In genomic region chr17:59431606-59432005, GRCh38 we compare ENCODE assay signal across 16 cellular contexts.
DNase-seq lines count a peak whose midpoint lies in the region; ATAC-seq and TF ChIP-seq lines count a peak whose summit lies in the region.
"Had no signal": no experiment of that assay in that cellular context is flagged by ENCODE, and none has a peak within 500 bp of the region (broad histone marks: within the 10 kb centered on the region; RNA-seq: fewer than 3 reads in every experiment).

No MANE protein-coding gene starts in this region.

- H3K9me3 ChIP-seq in SJSA1 (replicated peaks) (no peaks in the 10 kb centered on the region), parathyroid adenoma (ENCODE audit: control insufficient read depth, low read length) (no peaks in the 10 kb centered on the region), aorta (ENCODE audit: control insufficient read depth, low read length) (no peaks in the 10 kb centered on the region)
- H3K9me3 ChIP-seq: A549, Peyer's patch had no signal

- no peaks in the 10 kb centered on the region for H3K79me2 ChIP-seq in parathyroid adenoma

- no peak overlapping the region for H3K4me3 Mint-ChIP-seq in activated CD8-positive, alpha-beta memory T cell treated with anti-CD3 and anti-CD28 coated beads, Interleukin-2, amount 10 ng/mL, durations not matched to agents 7 days and 5 days
- H3K4me3 Mint-ChIP-seq: CD8-positive, alpha-beta memory T cell had no signal

- TF ChIP-seq CTCF in parathyroid adenoma (IDR thresholded peaks at IDR 0.05), result no peak

- peaks cover 54% of the 10 kb centered on the region for H3K4me1 Mint-ChIP-seq in activated CD8-positive, alpha-beta memory T cell treated with anti-CD3 and anti-CD28 coated beads, Interleukin-2, amount 10 ng/mL, durations not matched to agents 7 days and 5 days

- H3K9ac ChIP-seq in parathyroid adenoma, result no peak overlapping the region
- H3K9ac ChIP-seq: BLaER1 treated with 17β-estradiol and CSF1 and Interleukin-3, amounts not matched to agents 10 nM and 100 nM had no signal

- H3K27ac Mint-ChIP-seq in activated CD8-positive, alpha-beta memory T cell treated with anti-CD3 and anti-CD28 coated beads, Interleukin-2, amount 10 ng/mL, durations not matched to agents 7 days and 5 days, result peak overlapping the region; percentile 19
- H3K27ac Mint-ChIP-seq: CD8-positive, alpha-beta memory T cell had no signal

- intact Hi-C loops in aorta (cut with DNase I), result no loop called here

- H3K4me3 ChIP-seq in SJSA1 (no peak overlapping the region), parathyroid adenoma (ENCODE audit: low read depth, low read length) (no peak overlapping the region), aorta (ENCODE audit: low read length in 2 of 2) (no peak overlapping the region)
- H3K4me3 ChIP-seq: A549; BLaER1 treated with 17β-estradiol and CSF1 and Interleukin-3, amounts not matched to agents 10 nM and 100 nM; Peyer's patch had no signal

- DNase-seq in activated CD8-positive, alpha-beta memory T cell treated with anti-CD3 and anti-CD28 coated beads, Interleukin-2, amount 10 ng/mL, durations not matched to agents 7 days and 5 days, result no peak
- DNase-seq in activated CD8-positive, alpha-beta memory T cell treated with anti-CD3 and anti-CD28 coated beads, Interleukin-2, amount 50 U/mL, for 48 hours, result no peak
- DNase-seq in SJSA1 (ENCODE audit: low read depth in 1 of 2, low spot score in 2 of 2) (no peak), fibroblast of peridontal ligament (ENCODE audit: extremely low read depth) (peak; percentile 33), NCI-H1048 (lab: John Stamatoyannopoulos, UW) (no peak), NCI-H1092 treated with DMSO at 0.1 percent for 48 hours (lab: John Stamatoyannopoulos, UW) (no peak), aorta (no peak)
- DNase-seq: CD8-positive, alpha-beta memory T cell; DMS79; H7; KG1; NCI-H524; Peyer's patch had no signal

- ATAC-seq in activated CD8-positive, alpha-beta memory T cell treated with anti-CD3 and anti-CD28 coated beads, Interleukin-2, amount 10 ng/mL, durations not matched to agents 7 days and 5 days, result no peak
- ATAC-seq in aorta (ENCODE audit: low FRiP score), result no peak
- ATAC-seq: A549 had no signal

- H3K27me3 ChIP-seq in SJSA1 (replicated peaks), result no peaks in the 10 kb centered on the region
- no peaks in the 10 kb centered on the region for H3K27me3 ChIP-seq in parathyroid adenoma (ENCODE audit: control insufficient read depth, insufficient read depth, low read length)
- H3K27me3 ChIP-seq in aorta (ENCODE audit: control insufficient read depth in 1 of 2, insufficient read depth in 2 of 2, low read length in 1 of 2), result no peaks in the 10 kb centered on the region
- H3K27me3 ChIP-seq: BLaER1 treated with 17β-estradiol and CSF1 and Interleukin-3, amounts not matched to agents 10 nM and 100 nM; Peyer's patch had no signal

- H3K27ac ChIP-seq in SJSA1 (0 out of 2 replicates have a peak overlapping the region, but pooled peaks have one; percentile 9), parathyroid adenoma (peak overlapping the region; percentile 13), aorta (ENCODE audit: low read depth in 1 of 2, low read length in 2 of 2) (no peak overlapping the region)
- H3K27ac ChIP-seq: A549; BLaER1 treated with 17β-estradiol and CSF1 and Interleukin-3, amounts not matched to agents 10 nM and 100 nM; Peyer's patch had no signal

- H3K4me1 ChIP-seq in SJSA1 (replicated peaks) (peaks cover 54% of the 10 kb centered on the region), parathyroid adenoma (peaks cover 66% of the 10 kb centered on the region), aorta (ENCODE audit: control insufficient read depth in 1 of 2, insufficient read depth in 2 of 2, low read length in 2 of 2) (peaks cover 7 to 8% of the 10 kb centered on the region in 2 donors)

- H3K4me2 ChIP-seq in parathyroid adenoma (ENCODE audit: low read length), result no peak overlapping the region
- H3K4me2 ChIP-seq: A549 had no signal

- H3K36me3 ChIP-seq in SJSA1, result no peaks in the 10 kb centered on the region
- no peaks in the 10 kb centered on the region for H3K36me3 ChIP-seq in parathyroid adenoma (ENCODE audit: control insufficient read depth, insufficient read depth, low read length)
- no peaks in the 10 kb centered on the region for H3K36me3 ChIP-seq in aorta (ENCODE audit: control insufficient read depth in 1 of 2, insufficient read depth in 2 of 2, low read length in 1 of 2)
- H3K36me3 ChIP-seq: BLaER1 treated with 17β-estradiol and CSF1 and Interleukin-3, amounts not matched to agents 10 nM and 100 nM; Peyer's patch had no signal

- H3K9me3 Mint-ChIP-seq in activated CD8-positive, alpha-beta memory T cell treated with anti-CD3 and anti-CD28 coated beads, Interleukin-2, amount 10 ng/mL, durations not matched to agents 7 days and 5 days (ENCODE audit: low read depth), result peaks cover 5% of the 10 kb centered on the region

- CTCF ChIA-PET in activated CD8-positive, alpha-beta memory T cell treated with anti-CD3 and anti-CD28 coated beads, Interleukin-2, amount 10 ng/mL, durations not matched to agents 7 days and 5 days (lab: Charles Lee), result interaction anchor here (0.8 to 2.6 kb wide), 5 partner anchors 10 to 121 kb away, joined by 4 to 13 read pairs (median 10); no protein-coding TSS in a partner anchor

- H2AFZ ChIP-seq in parathyroid adenoma, result peak overlapping the region; percentile 19

- no peaks in the 10 kb centered on the region for H3K27me3 Mint-ChIP-seq in activated CD8-positive, alpha-beta memory T cell treated with anti-CD3 and anti-CD28 coated beads, Interleukin-2, amount 10 ng/mL, durations not matched to agents 7 days and 5 days

- H3K36me3 Mint-ChIP-seq in activated CD8-positive, alpha-beta memory T cell treated with anti-CD3 and anti-CD28 coated beads, Interleukin-2, amount 10 ng/mL, durations not matched to agents 7 days and 5 days, result peaks cover 11% of the 10 kb centered on the region
- H3K36me3 Mint-ChIP-seq: CD8-positive, alpha-beta memory T cell had no signal

Comparison
In these comparisons a context has a peak if more than half of its experiments do, and no peak if none do; other contexts are left out.
1. H3K27ac ChIP-seq: peak in SJSA1 (single experiment) and parathyroid adenoma (single experiment); none in aorta (0 of 2).